23 cellular contexts compared by ENCODE assay signal in the genomic region with DNA sequence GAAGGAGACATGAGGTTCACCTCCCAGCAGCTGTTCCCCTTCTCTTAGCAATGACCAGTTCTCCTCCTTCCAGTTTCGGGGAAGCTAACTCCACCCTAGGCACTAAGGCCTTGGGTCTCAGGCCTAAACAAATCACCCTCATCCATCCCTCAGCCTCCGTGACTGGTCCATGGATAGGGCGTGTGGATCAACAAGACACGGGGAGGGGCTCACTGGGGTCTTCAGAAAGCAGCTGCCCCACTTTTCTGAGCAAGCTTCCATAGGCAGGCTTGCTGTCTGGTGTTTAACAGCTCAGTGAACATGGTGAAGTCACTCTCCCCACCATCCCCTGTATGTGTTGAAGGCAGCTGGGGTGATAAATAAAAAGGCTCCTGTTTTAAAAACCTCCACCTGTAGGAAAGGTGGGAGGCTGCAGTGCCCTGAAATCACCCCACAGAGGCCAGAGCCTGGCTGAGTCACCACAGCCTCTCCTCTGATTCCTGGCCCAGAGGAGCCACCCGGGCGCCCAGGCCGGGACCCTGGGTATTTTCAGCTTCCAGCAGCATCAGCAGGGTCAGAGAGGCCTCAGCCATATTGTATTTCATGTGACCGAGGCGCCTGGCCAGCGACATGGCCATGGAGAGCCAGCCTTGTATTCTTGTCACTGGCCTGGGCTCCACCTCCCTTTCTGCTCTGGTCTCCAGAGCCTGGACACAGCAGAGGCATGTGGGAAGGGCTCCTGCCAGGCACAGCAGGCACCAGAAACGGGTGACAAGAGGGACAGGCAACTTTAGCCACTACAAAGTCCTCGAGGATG.
A peak's percentile ranks its signal among the peaks of the same experiment; 100 is the strongest.
DNase-seq lines count a peak whose midpoint lies in the region; ATAC-seq, FAIRE-seq and TF ChIP-seq lines count a peak whose summit lies in the region.
"Had no signal": no experiment of that assay in that cellular context is flagged by ENCODE, and none has a peak within 500 bp of the region (broad histone marks: within the 10 kb centered on the region; RNA-seq: fewer than 3 reads in every experiment).

No MANE protein-coding gene starts in this region.

- H3K4me3 Mint-ChIP-seq in activated CD8-positive, alpha-beta memory T cell treated with anti-CD3 and anti-CD28 coated beads, Interleukin-2, amount 10 ng/mL, durations not matched to agents 7 days and 5 days, result no peak overlapping the region
- H3K4me3 Mint-ChIP-seq: activated naive CD4-positive, alpha-beta T cell treated with anti-CD3 and anti-CD28 coated beads, Interleukin-2, amount 10 ng/mL, durations not matched to agents 7 days and 5 days; activated T-cell treated with anti-CD3 and anti-CD28 coated beads, Interleukin-2, amount 50 U/mL, for 4 hours; memory B cell had no signal

- no peak for ATAC-seq in activated CD8-positive, alpha-beta memory T cell treated with anti-CD3 and anti-CD28 coated beads, Interleukin-2, amount 10 ng/mL, durations not matched to agents 7 days and 5 days
- ATAC-seq in GM12878 (no peak), GM18505 (IDR thresholded peaks at IDR 0.05; ENCODE audit: unreplicated experiment) (no peak), esophagus mucosa (no peak), GM21717 (IDR thresholded peaks at IDR 0.05; ENCODE audit: unreplicated experiment) (no peak)
- ATAC-seq: activated T-cell treated with anti-CD3 and anti-CD28 coated beads, Interleukin-2, amount 50 U/mL, for 4 hours; heart left ventricle; Right ventricle myocardium inferior had no signal

- intact Hi-C loops in GM12878 (cut with micrococcal nuclease; ENCODE audit: unreplicated experiment), result loop anchor here (2.0 to 10.0 kb wide), 3 partner anchors 93 to 389 kb away; a partner anchor contains a TSS

- no peaks in the 10 kb centered on the region for H3K9me3 Mint-ChIP-seq in activated CD8-positive, alpha-beta memory T cell treated with anti-CD3 and anti-CD28 coated beads, Interleukin-2, amount 10 ng/mL, durations not matched to agents 7 days and 5 days (ENCODE audit: low read depth)
- H3K9me3 Mint-ChIP-seq: activated T-cell treated with anti-CD3 and anti-CD28 coated beads, Interleukin-2, amount 50 U/mL, for 4 hours had no signal

- SMC1A ChIA-PET in GM12878 (lab: Charles Lee; ENCODE audit: uncharacterized antibody, unreplicated experiment), result interaction anchor here (0.9 to 9.9 kb wide), 21 partner anchors 8 to 284 kb away, joined by 3 to 143 read pairs (median 14); a partner anchor contains a TSS

- no peak for TF ChIP-seq CTCF in GM12878 (IDR thresholded peaks at IDR 0.05 in 2 of 3, conservative IDR thresholded peaks at IDR 0.05 in 1 of 3; ENCODE audit: control insufficient read depth in 2 of 3, extremely low read depth in 1 of 3, insufficient read depth in 1 of 3, low read depth in 3 of 3, low read length in 3 of 3)

- H3K27ac ChIP-seq in GM12878 (ENCODE audit: control insufficient read depth, insufficient read depth), result peak overlapping the region; percentile 79
- H3K27ac ChIP-seq: KMS-11 had no signal

- peak overlapping the region; percentile 45; the same call in 1 of the 2 replicates for H3K9ac ChIP-seq in GM12878 (ENCODE audit: control insufficient read depth, insufficient read depth, low read length)
- H3K9ac ChIP-seq: KMS-11 had no signal

- WGBS in GM12878 (ENCODE audit: insufficient coverage, insufficient replicate concordance, low lambda C conversion rate, missing lambda C conversion rate), result 97% methylated on average over 12 of the region's 12 CpGs

- POLR2A ChIA-PET in GM12878 (lab: Charles Lee), result interaction anchor here (0.8 to 2.8 kb wide), 9 partner anchors 10 to 176 kb away, joined by 3 to 15 read pairs (median 3); no protein-coding TSS in a partner anchor

- no peaks in the 10 kb centered on the region for H3K36me3 ChIP-seq in GM12878 (ENCODE audit: control insufficient read depth in 2 of 2, insufficient read depth in 2 of 2, low read length in 1 of 2)
- H3K36me3 ChIP-seq: heart left ventricle had no signal

- BruUV-seq in GM12878 (replicated peaks; lab: Mats Ljungman, UMichigan), result no TSS peak

- TF ChIP-seq POLR2A in GM12878 (IDR thresholded peaks at IDR 0.05; ENCODE audit: low read depth, low read length), result no peak
- TF ChIP-seq POLR2A in GM18505 (IDR thresholded peaks at IDR 0.05; ENCODE audit: borderline replicate concordance, extremely low read depth, insufficient read depth, insufficient read length), result no peak

- no peaks in the 10 kb centered on the region for H3K27me3 ChIP-seq in GM12878 (replicated peaks in 1 of 2; ENCODE audit: control insufficient read depth in 2 of 2, insufficient read depth in 2 of 2, low read length in 1 of 2)
- H3K27me3 ChIP-seq: heart left ventricle had no signal

- TF ChIP-seq RAD21 in GM12878 (IDR thresholded peaks at IDR 0.05; ENCODE audit: insufficient read depth, low read depth, low read length), result no peak

- H3K9me3 ChIP-seq in GM12878 (replicated peaks; ENCODE audit: control insufficient read depth, insufficient read depth, low read length), result no peaks in the 10 kb centered on the region; the same call in 2 of the 3 replicates
- H3K9me3 ChIP-seq: heart left ventricle had no signal

- peaks cover 75% of the 10 kb centered on the region for H3K4me1 Mint-ChIP-seq in activated CD8-positive, alpha-beta memory T cell treated with anti-CD3 and anti-CD28 coated beads, Interleukin-2, amount 10 ng/mL, durations not matched to agents 7 days and 5 days

- H3K27ac Mint-ChIP-seq in activated CD8-positive, alpha-beta memory T cell treated with anti-CD3 and anti-CD28 coated beads, Interleukin-2, amount 10 ng/mL, durations not matched to agents 7 days and 5 days, result peak overlapping the region; percentile 87
- H3K27ac Mint-ChIP-seq: memory B cell had no signal

- no peak for TF ChIP-seq EP300 in GM12878 (IDR thresholded peaks at IDR 0.05; ENCODE audit: borderline replicate concordance in 1 of 2, control insufficient read depth in 1 of 2, low read depth in 2 of 2, low read length in 2 of 2)

- RAD21 ChIA-PET in GM12878 (lab: Charles Lee; ENCODE audit: unreplicated experiment), result interaction anchor here (0.6 to 9.0 kb wide), 18 partner anchors 11 to 173 kb away, joined by 3 to 77 read pairs (median 12); no protein-coding TSS in a partner anchor

- DNase-seq in activated CD8-positive, alpha-beta memory T cell treated with anti-CD3 and anti-CD28 coated beads, Interleukin-2, amount 10 ng/mL, durations not matched to agents 7 days and 5 days, result no peak
- no peak for DNase-seq in activated CD8-positive, alpha-beta memory T cell treated with anti-CD3 and anti-CD28 coated beads, Interleukin-2, amount 50 U/mL, for 4 hours
- no peak for DNase-seq in GM12878 (ENCODE audit: low read depth, low spot score)
- peak; percentile 43 for DNase-seq in myocyte (ENCODE audit: low read depth)
- no peak for DNase-seq in SK-N-DZ (ENCODE audit: low spot score)
- DNase-seq: ACHN; activated naive CD4-positive, alpha-beta T cell treated with anti-CD3 and anti-CD28 coated beads, Interleukin-2, amount 10 ng/mL, durations not matched to agents 7 days and 5 days; activated T-cell treated with anti-CD3 and anti-CD28 coated beads, Interleukin-2, amount 50 U/mL, for 4 hours; heart left ventricle; naive B cell; NCI-H1105 treated with DMSO at 0.1 percent for 48 hours; NCI-H2081 treated with DMSO at 0.1 percent for 48 hours; NCI-H510A treated with DMSO at 0.1 percent for 48 hours; stimulated activated CD4-positive, alpha-beta T cell treated with anti-CD3 and anti-CD28 coated beads, Interleukin-4, amount 100 ng/mL, for 4 hours; SW 1271 had no signal

- no peaks in the 10 kb centered on the region for H3K27me3 Mint-ChIP-seq in activated CD8-positive, alpha-beta memory T cell treated with anti-CD3 and anti-CD28 coated beads, Interleukin-2, amount 10 ng/mL, durations not matched to agents 7 days and 5 days
- H3K27me3 Mint-ChIP-seq: memory B cell had no signal

- CTCF ChIA-PET in activated CD8-positive, alpha-beta memory T cell treated with anti-CD3 and anti-CD28 coated beads, Interleukin-2, amount 10 ng/mL, durations not matched to agents 7 days and 5 days (lab: Charles Lee), result interaction anchor here (0.9 to 6.1 kb wide), 5 partner anchors 12 to 284 kb away, joined by 3 to 53 read pairs (median 23); a partner anchor contains a TSS
- CTCF ChIA-PET in GM12878 (lab: Yijun Ruan, JAX), result interaction anchor here (0.9 to 8.7 kb wide), 16 partner anchors 10 to 284 kb away, joined by 3 to 147 read pairs (median 4); a partner anchor contains a TSS

- H3K79me2 ChIP-seq in GM12878 (ENCODE audit: control insufficient read depth, insufficient read depth, low read length), result no peaks in the 10 kb centered on the region

- FAIRE-seq in GM12878 (lab: Jason Lieb, UNC), result no peak
- FAIRE-seq: urothelium cell line had no signal

- H4K20me1 ChIP-seq in GM12878 (ENCODE audit: control insufficient read depth, insufficient read depth), result no peaks in the 10 kb centered on the region

- in situ Hi-C loops in GM12878 (cut with MboI), result loop anchor here (5.0 kb wide), 1 partner anchor 142 kb away; no protein-coding TSS in a partner anchor

- peak overlapping the region; percentile 67; the same call in 1 of the 2 replicates for H3K4me2 ChIP-seq in GM12878 (ENCODE audit: control insufficient read depth, insufficient read depth)
- H3K4me2 ChIP-seq: KMS-11 had no signal

- H3K4me3 ChIP-seq in GM12878, result no peak overlapping the region
- H3K4me3 ChIP-seq: heart left ventricle, skin epidermis had no signal

- H2AFZ ChIP-seq in GM12878 (ENCODE audit: control insufficient read depth, low read depth, low read length), result no peak overlapping the region

- H3K4me1 ChIP-seq in GM12878 (ENCODE audit: control insufficient read depth, insufficient read depth, low read length), result peaks cover 63% of the 10 kb centered on the region

- peaks cover 1% of the 10 kb centered on the region for H3K36me3 Mint-ChIP-seq in activated CD8-positive, alpha-beta memory T cell treated with anti-CD3 and anti-CD28 coated beads, Interleukin-2, amount 10 ng/mL, durations not matched to agents 7 days and 5 days
- H3K36me3 Mint-ChIP-seq: activated naive CD4-positive, alpha-beta T cell treated with anti-CD3 and anti-CD28 coated beads, Interleukin-2, amount 10 ng/mL, durations not matched to agents 7 days and 5 days; memory B cell had no signal

TF ChIP-seq in GM12878, 131 proteins besides CTCF, POLR2A, EP300 and RAD21 (continues in another document):
- TF ChIP-seq KAT2A (conservative IDR thresholded peaks at IDR 0.05; ENCODE audit: control insufficient read depth, low read depth, low read length) (no peak), TCF12 (IDR thresholded peaks at IDR 0.05; ENCODE audit: low read depth, low read length) (0 out of 2 replicates have a peak, but pooled peaks have one; percentile 11)
